In the genomic region with DNA sequence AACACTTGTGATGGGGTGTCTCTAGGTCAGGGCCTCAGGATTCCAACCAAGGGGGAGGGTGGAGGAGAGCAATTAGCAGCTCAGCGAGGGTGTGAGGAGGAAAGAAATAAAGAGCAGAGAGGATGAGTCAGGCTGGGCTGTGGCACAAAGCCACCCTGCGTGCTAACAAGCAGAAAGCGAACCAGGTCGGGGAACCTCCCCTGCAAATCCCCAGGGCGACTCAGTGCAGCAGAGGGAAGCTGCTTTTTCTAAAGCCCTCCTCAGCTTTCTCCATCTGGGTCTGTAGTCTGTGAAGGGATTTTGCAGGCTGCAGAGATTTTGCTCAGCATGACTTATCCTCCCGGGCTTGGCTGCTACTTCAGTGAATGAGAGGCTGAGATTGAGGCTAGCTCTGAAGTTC, we compare ENCODE assay signal across 1 cellular context.
TF ChIP-seq lines count a peak whose summit lies in the region.

No MANE protein-coding gene starts in this region.

TF ChIP-seq in HCT116, 20 proteins besides CTCF, POLR2A, EP300 and RAD21:
- TF ChIP-seq CBX3 (IDR thresholded peaks at IDR 0.05; ENCODE audit: low read depth) (no peak), EZH2 (IDR thresholded peaks at IDR 0.05) (no peak), JUND (IDR thresholded peaks at IDR 0.05) (0 out of 2 replicates have a peak, but pooled peaks have one; percentile 33), ZNF274 (IDR thresholded peaks at IDR 0.05; ENCODE audit: low read depth, low read length) (no peak), ELF1 (IDR thresholded peaks at IDR 0.05; ENCODE audit: borderline replicate concordance, low read depth) (no peak), SRF (IDR thresholded peaks at IDR 0.05; ENCODE audit: low read depth) (no peak), SIN3A (IDR thresholded peaks at IDR 0.05; ENCODE audit: low read depth) (no peak), SP1 (IDR thresholded peaks at IDR 0.05; ENCODE audit: low read depth) (peak; percentile 29; the same call in 1 of the 2 replicates), POLR2AphosphoS5 (IDR thresholded peaks at IDR 0.05; ENCODE audit: low read depth, low read length) (no peak), EZH2phosphoT487 (IDR thresholded peaks at IDR 0.05; ENCODE audit: borderline replicate concordance) (no peak), ZFX (IDR thresholded peaks at IDR 0.05) (no peak), EGR1 (IDR thresholded peaks at IDR 0.05; ENCODE audit: low read depth) (no peak), FOSL1 (IDR thresholded peaks at IDR 0.05; ENCODE audit: low read depth) (0 out of 2 replicates have a peak, but pooled peaks have one; percentile 23), TCF7L2 (IDR thresholded peaks at IDR 0.05; ENCODE audit: borderline replicate concordance, extremely low read depth, insufficient read depth, insufficient read length) (no peak), CEBPB (IDR thresholded peaks at IDR 0.05; ENCODE audit: low read depth) (no peak)
- TF ChIP-seq, protein P1, sequence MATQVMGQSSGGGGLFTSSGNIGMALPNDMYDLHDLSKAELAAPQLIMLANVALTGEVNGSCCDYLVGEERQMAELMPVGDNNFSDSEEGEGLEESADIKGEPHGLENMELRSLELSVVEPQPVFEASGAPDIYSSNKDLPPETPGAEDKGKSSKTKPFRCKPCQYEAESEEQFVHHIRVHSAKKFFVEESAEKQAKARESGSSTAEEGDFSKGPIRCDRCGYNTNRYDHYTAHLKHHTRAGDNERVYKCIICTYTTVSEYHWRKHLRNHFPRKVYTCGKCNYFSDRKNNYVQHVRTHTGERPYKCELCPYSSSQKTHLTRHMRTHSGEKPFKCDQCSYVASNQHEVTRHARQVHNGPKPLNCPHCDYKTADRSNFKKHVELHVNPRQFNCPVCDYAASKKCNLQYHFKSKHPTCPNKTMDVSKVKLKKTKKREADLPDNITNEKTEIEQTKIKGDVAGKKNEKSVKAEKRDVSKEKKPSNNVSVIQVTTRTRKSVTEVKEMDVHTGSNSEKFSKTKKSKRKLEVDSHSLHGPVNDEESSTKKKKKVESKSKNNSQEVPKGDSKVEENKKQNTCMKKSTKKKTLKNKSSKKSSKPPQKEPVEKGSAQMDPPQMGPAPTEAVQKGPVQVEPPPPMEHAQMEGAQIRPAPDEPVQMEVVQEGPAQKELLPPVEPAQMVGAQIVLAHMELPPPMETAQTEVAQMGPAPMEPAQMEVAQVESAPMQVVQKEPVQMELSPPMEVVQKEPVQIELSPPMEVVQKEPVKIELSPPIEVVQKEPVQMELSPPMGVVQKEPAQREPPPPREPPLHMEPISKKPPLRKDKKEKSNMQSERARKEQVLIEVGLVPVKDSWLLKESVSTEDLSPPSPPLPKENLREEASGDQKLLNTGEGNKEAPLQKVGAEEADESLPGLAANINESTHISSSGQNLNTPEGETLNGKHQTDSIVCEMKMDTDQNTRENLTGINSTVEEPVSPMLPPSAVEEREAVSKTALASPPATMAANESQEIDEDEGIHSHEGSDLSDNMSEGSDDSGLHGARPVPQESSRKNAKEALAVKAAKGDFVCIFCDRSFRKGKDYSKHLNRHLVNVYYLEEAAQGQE (IDR thresholded peaks at IDR 0.05; ENCODE audit: low read depth): no peak
TF ChIP-seq in HCT116: peak in this region for 3.
